30 cellular contexts compared by ENCODE assay signal in genomic region chr15:97350813-97351212, GRCh38.
"Had no signal": no experiment of that assay in that cellular context is flagged by ENCODE, and none has a peak within 500 bp of the region (broad histone marks: within the 10 kb centered on the region; RNA-seq: fewer than 3 reads in every experiment).

No MANE protein-coding gene starts in this region.

- H3K36me3 ChIP-seq: ovary, right lobe of liver, sigmoid colon, suprapubic skin, tibial artery, transverse colon, upper lobe of right lung, uterus had no signal

- H3K9ac ChIP-seq: parathyroid adenoma had no signal

- H3K27me3 ChIP-seq: ovary, right lobe of liver, sigmoid colon, suprapubic skin, testis, tibial artery, transverse colon, upper lobe of right lung, uterus had no signal

- H3K36me3 Mint-ChIP-seq: naive thymus-derived CD8-positive, alpha-beta T cell; natural killer cell treated with Interleukin-12 subunit alpha and Interleukin-12 subunit beta and Interleukin-15 and Interleukin-18, amount 100 ng/mL, for 72 hours; stimulated activated effector memory CD8-positive, alpha-beta T cell treated with anti-CD3 and anti-CD28 coated beads, Interleukin-12 subunit alpha, Interleukin-12 subunit beta, amount 100 ng/mL, for 72 hours; stimulated activated naive B cell treated with anti-CD40 and anti-IgM and Interleukin-4, amounts not matched to agents 10 μg/mL and 1 μg/mL and 100 μg/mL, for 72 hours; type B pancreatic cell had no signal

- H3K4me1 Mint-ChIP-seq: nephron progenitor cell; neural crest cell; stimulated activated effector memory CD8-positive, alpha-beta T cell treated with anti-CD3 and anti-CD28 coated beads, Interleukin-12 subunit alpha, Interleukin-12 subunit beta, amount 100 ng/mL, for 72 hours; stimulated activated naive B cell treated with anti-CD40 and anti-IgM and Interleukin-4, amounts not matched to agents 10 μg/mL and 1 μg/mL and 100 μg/mL, for 72 hours; stimulated activated naive CD8-positive, alpha-beta T cell treated with anti-CD3 and anti-CD28 coated beads, Interleukin-15, amount 100 ng/mL, for 72 hours had no signal

- H3K27me3 Mint-ChIP-seq: natural killer cell treated with Interleukin-12 subunit alpha and Interleukin-12 subunit beta and Interleukin-15 and Interleukin-18, amount 100 ng/mL, for 72 hours; progenitor cell of endocrine pancreas; stimulated activated naive B cell treated with anti-CD40 and anti-IgM and Interleukin-4, amounts not matched to agents 10 μg/mL and 1 μg/mL and 100 μg/mL, for 72 hours; stimulated activated naive CD8-positive, alpha-beta T cell treated with anti-CD3 and anti-CD28 coated beads, Interleukin-15, amount 100 ng/mL, for 72 hours; type B pancreatic cell had no signal

- H3K9me3 Mint-ChIP-seq: neural crest cell, type B pancreatic cell had no signal

- H2AFZ ChIP-seq: parathyroid adenoma had no signal

- H3K9me3 ChIP-seq: ovary, psoas muscle, suprapubic skin, testis, upper lobe of right lung, uterus had no signal

- FAIRE-seq: small intestine had no signal

- H3K4me1 ChIP-seq: parathyroid adenoma, psoas muscle, right lobe of liver, sigmoid colon, suprapubic skin, testis, tibial artery, transverse colon, upper lobe of right lung, uterus had no signal

- H3K4me3 ChIP-seq: ovary, psoas muscle, right lobe of liver, sigmoid colon, suprapubic skin, testis, tibial artery, transverse colon, upper lobe of right lung, uterus had no signal

- H3K79me2 ChIP-seq: parathyroid adenoma had no signal

- H3K4me3 Mint-ChIP-seq: naive thymus-derived CD8-positive, alpha-beta T cell; natural killer cell treated with Interleukin-12 subunit alpha and Interleukin-12 subunit beta and Interleukin-15 and Interleukin-18, amount 100 ng/mL, for 72 hours; nephron progenitor cell; neural crest cell; stimulated activated effector memory CD8-positive, alpha-beta T cell treated with anti-CD3 and anti-CD28 coated beads, Interleukin-12 subunit alpha, Interleukin-12 subunit beta, amount 100 ng/mL, for 72 hours; stimulated activated naive B cell treated with anti-CD40 and anti-IgM and Interleukin-4, amounts not matched to agents 10 μg/mL and 1 μg/mL and 100 μg/mL, for 72 hours; stimulated activated naive CD8-positive, alpha-beta T cell treated with anti-CD3 and anti-CD28 coated beads, Interleukin-15, amount 100 ng/mL, for 72 hours; type B pancreatic cell had no signal

- DNase-seq: naive thymus-derived CD8-positive, alpha-beta T cell; nephron progenitor cell; occipital lobe; ovary; posterior cingulate gyrus; psoas muscle; right cardiac atrium; right lobe of liver; sigmoid colon; small intestine; stimulated activated CD4-positive, alpha-beta T cell treated with anti-CD3 and anti-CD28 coated beads, Interleukin-15, amount 100 ng/mL, for 24 hours; stimulated activated CD4-positive, alpha-beta T cell treated with anti-CD3 and anti-CD28 coated beads, Interleukin-2, amount 100 ng/mL, for 24 hours; stimulated activated CD4-positive, alpha-beta T cell treated with anti-CD3 and anti-CD28 coated beads, Interleukin-2, amount 100 ng/mL, for 48 hours; stimulated activated CD4-positive, alpha-beta T cell treated with anti-CD3 and anti-CD28 coated beads, Interleukin-4, amount 100 ng/mL, for 24 hours; stimulated activated naive B cell treated with anti-CD40 and anti-IgM and Interleukin-4, amounts not matched to agents 10 μg/mL and 1 μg/mL and 100 μg/mL, for 72 hours; stimulated activated naive CD4-positive, alpha-beta T cell treated with Interleukin-2 at 50 U/mL for 16 hours; stimulated activated naive CD8-positive, alpha-beta T cell treated with anti-CD3 and anti-CD28 coated beads, Interleukin-15, amount 100 ng/mL, for 72 hours; substantia nigra; testis; tibial artery; transverse colon; upper lobe of right lung; uterus had no signal

- H3K27ac ChIP-seq: ovary, parathyroid adenoma, psoas muscle, right lobe of liver, sigmoid colon, suprapubic skin, testis, tibial artery, transverse colon, upper lobe of right lung, uterus had no signal

- H3K27ac Mint-ChIP-seq: naive thymus-derived CD8-positive, alpha-beta T cell; natural killer cell treated with Interleukin-12 subunit alpha and Interleukin-12 subunit beta and Interleukin-15 and Interleukin-18, amount 100 ng/mL, for 72 hours; nephron progenitor cell; progenitor cell of endocrine pancreas; stimulated activated effector memory CD8-positive, alpha-beta T cell treated with anti-CD3 and anti-CD28 coated beads, Interleukin-12 subunit alpha, Interleukin-12 subunit beta, amount 100 ng/mL, for 72 hours; stimulated activated naive B cell treated with anti-CD40 and anti-IgM and Interleukin-4, amounts not matched to agents 10 μg/mL and 1 μg/mL and 100 μg/mL, for 72 hours; stimulated activated naive CD8-positive, alpha-beta T cell treated with anti-CD3 and anti-CD28 coated beads, Interleukin-15, amount 100 ng/mL, for 72 hours; type B pancreatic cell had no signal
